ENCODE assay signal across 1 cellular context in the genomic region with DNA sequence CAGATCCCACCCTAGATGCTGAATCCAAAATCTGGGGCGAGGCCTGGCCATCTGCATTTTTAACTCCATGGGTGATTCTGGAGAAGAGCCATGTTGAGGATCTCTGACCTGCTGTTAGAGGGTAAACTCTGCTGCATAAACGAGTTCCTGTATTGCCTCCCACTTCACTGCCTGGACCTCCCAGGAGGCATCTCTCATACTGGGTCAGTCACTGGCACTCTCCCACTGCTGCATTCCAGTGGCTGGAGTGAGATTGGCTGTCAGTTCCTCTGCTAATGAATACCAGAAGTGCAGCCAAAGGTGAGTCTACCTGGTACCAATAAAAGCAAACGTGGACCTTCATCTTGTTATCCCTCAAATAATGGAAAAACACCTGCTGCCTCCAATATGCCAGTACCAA.
TF ChIP-seq lines count a peak whose summit lies in the region.

No MANE protein-coding gene starts in this region.

TF ChIP-seq in GM23338, 12 proteins besides CTCF, POLR2A, EP300 and RAD21:
- TF ChIP-seq ZNF114 (CRISPR knock-in tag; IDR thresholded peaks at IDR 0.05) (no peak), CREB1 (CRISPR knock-in tag; IDR thresholded peaks at IDR 0.05; ENCODE audit: low read depth) (no peak), POLR2AphosphoS5 (IDR thresholded peaks at IDR 0.05; ENCODE audit: low read depth) (no peak), EZH2 (IDR thresholded peaks at IDR 0.05; ENCODE audit: low read depth, unreplicated experiment) (no peak), NANOG (IDR thresholded peaks at IDR 0.05; ENCODE audit: borderline replicate concordance) (no peak), ZNF331 (CRISPR knock-in tag; IDR thresholded peaks at IDR 0.05; ENCODE audit: low read depth) (no peak), STAT1 (IDR thresholded peaks at IDR 0.05; ENCODE audit: unreplicated experiment) (no peak), EZH2phosphoT487 (IDR thresholded peaks at IDR 0.05; ENCODE audit: unreplicated experiment) (no peak), JUNB (IDR thresholded peaks at IDR 0.05; ENCODE audit: unreplicated experiment) (no peak)
- TF ChIP-seq, protein P1, sequence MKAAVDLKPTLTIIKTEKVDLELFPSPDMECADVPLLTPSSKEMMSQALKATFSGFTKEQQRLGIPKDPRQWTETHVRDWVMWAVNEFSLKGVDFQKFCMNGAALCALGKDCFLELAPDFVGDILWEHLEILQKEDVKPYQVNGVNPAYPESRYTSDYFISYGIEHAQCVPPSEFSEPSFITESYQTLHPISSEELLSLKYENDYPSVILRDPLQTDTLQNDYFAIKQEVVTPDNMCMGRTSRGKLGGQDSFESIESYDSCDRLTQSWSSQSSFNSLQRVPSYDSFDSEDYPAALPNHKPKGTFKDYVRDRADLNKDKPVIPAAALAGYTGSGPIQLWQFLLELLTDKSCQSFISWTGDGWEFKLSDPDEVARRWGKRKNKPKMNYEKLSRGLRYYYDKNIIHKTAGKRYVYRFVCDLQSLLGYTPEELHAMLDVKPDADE (IDR thresholded peaks at IDR 0.05) = no peak
- TF ChIP-seq, protein P2, sequence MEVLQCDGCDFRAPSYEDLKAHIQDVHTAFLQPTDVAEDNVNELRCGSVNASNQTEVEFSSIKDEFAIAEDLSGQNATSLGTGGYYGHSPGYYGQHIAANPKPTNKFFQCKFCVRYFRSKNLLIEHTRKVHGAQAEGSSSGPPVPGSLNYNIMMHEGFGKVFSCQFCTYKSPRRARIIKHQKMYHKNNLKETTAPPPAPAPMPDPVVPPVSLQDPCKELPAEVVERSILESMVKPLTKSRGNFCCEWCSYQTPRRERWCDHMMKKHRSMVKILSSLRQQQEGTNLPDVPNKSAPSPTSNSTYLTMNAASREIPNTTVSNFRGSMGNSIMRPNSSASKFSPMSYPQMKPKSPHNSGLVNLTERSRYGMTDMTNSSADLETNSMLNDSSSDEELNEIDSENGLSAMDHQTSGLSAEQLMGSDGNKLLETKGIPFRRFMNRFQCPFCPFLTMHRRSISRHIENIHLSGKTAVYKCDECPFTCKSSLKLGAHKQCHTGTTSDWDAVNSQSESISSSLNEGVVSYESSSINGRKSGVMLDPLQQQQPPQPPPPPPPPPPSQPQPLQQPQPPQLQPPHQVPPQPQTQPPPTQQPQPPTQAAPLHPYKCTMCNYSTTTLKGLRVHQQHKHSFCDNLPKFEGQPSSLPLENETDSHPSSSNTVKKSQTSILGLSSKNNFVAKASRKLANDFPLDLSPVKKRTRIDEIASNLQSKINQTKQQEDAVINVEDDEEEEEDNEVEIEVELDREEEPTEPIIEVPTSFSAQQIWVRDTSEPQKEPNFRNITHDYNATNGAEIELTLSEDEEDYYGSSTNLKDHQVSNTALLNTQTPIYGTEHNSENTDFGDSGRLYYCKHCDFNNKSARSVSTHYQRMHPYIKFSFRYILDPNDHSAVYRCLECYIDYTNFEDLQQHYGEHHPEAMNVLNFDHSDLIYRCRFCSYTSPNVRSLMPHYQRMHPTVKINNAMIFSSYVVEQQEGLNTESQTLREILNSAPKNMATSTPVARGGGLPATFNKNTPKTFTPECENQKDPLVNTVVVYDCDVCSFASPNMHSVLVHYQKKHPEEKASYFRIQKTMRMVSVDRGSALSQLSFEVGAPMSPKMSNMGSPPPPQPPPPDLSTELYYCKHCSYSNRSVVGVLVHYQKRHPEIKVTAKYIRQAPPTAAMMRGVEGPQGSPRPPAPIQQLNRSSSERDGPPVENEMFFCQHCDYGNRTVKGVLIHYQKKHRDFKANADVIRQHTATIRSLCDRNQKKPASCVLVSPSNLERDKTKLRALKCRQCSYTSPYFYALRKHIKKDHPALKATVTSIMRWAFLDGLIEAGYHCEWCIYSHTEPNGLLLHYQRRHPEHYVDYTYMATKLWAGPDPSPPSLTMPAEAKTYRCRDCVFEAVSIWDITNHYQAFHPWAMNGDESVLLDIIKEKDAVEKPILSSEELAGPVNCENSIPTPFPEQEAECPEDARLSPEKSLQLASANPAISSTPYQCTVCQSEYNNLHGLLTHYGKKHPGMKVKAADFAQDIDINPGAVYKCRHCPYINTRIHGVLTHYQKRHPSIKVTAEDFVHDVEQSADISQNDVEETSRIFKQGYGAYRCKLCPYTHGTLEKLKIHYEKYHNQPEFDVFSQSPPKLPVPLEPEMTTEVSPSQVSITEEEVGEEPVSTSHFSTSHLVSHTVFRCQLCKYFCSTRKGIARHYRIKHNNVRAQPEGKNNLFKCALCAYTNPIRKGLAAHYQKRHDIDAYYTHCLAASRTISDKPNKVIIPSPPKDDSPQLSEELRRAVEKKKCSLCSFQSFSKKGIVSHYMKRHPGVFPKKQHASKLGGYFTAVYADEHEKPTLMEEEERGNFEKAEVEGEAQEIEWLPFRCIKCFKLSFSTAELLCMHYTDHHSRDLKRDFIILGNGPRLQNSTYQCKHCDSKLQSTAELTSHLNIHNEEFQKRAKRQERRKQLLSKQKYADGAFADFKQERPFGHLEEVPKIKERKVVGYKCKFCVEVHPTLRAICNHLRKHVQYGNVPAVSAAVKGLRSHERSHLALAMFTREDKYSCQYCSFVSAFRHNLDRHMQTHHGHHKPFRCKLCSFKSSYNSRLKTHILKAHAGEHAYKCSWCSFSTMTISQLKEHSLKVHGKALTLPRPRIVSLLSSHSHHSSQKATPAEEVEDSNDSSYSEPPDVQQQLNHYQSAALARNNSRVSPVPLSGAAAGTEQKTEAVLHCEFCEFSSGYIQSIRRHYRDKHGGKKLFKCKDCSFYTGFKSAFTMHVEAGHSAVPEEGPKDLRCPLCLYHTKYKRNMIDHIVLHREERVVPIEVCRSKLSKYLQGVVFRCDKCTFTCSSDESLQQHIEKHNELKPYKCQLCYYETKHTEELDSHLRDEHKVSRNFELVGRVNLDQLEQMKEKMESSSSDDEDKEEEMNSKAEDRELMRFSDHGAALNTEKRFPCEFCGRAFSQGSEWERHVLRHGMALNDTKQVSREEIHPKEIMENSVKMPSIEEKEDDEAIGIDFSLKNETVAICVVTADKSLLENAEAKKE (CRISPR knock-in tag; IDR thresholded peaks at IDR 0.05) = no peak
- TF ChIP-seq, protein P3, sequence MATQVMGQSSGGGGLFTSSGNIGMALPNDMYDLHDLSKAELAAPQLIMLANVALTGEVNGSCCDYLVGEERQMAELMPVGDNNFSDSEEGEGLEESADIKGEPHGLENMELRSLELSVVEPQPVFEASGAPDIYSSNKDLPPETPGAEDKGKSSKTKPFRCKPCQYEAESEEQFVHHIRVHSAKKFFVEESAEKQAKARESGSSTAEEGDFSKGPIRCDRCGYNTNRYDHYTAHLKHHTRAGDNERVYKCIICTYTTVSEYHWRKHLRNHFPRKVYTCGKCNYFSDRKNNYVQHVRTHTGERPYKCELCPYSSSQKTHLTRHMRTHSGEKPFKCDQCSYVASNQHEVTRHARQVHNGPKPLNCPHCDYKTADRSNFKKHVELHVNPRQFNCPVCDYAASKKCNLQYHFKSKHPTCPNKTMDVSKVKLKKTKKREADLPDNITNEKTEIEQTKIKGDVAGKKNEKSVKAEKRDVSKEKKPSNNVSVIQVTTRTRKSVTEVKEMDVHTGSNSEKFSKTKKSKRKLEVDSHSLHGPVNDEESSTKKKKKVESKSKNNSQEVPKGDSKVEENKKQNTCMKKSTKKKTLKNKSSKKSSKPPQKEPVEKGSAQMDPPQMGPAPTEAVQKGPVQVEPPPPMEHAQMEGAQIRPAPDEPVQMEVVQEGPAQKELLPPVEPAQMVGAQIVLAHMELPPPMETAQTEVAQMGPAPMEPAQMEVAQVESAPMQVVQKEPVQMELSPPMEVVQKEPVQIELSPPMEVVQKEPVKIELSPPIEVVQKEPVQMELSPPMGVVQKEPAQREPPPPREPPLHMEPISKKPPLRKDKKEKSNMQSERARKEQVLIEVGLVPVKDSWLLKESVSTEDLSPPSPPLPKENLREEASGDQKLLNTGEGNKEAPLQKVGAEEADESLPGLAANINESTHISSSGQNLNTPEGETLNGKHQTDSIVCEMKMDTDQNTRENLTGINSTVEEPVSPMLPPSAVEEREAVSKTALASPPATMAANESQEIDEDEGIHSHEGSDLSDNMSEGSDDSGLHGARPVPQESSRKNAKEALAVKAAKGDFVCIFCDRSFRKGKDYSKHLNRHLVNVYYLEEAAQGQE (IDR thresholded peaks at IDR 0.05; ENCODE audit: unreplicated experiment) = no peak
